Comparison of ENCODE assay signal across 23 cellular contexts in genomic region chr4:70197842-70198241, GRCh38. TPM values are rescaled to one million over a fixed set of nuclear protein-coding genes. Genes with fewer than 3 reads are reported as not detected.
A peak's percentile ranks its signal among the peaks of the same experiment; 100 is the strongest.
DNase-seq lines count a peak whose midpoint lies in the region; FAIRE-seq and TF ChIP-seq lines count a peak whose summit lies in the region.
"Had no signal": no experiment of that assay in that cellular context is flagged by ENCODE, and none has a peak within 500 bp of the region (broad histone marks: within the 10 kb centered on the region; RNA-seq: fewer than 3 reads in every experiment).

No MANE protein-coding gene starts in this region.

- no peak overlapping the region for H4K91ac ChIP-seq in H1 (replicated peaks; ENCODE audit: insufficient read length, low read length)

- H3K27me3 ChIP-seq in H1 (replicated peaks in 1 of 4; ENCODE audit: control insufficient read depth in 3 of 4, extremely low read depth in 1 of 4, insufficient read depth in 3 of 4, low read length in 3 of 4) (no peaks in the 10 kb centered on the region), stomach (no peaks in the 10 kb centered on the region), suprapubic skin (no peaks in the 10 kb centered on the region)
- H3K27me3 ChIP-seq: esophagus muscularis mucosa, spleen, tibial artery had no signal

- no peak overlapping the region for H3K23ac ChIP-seq in H1 (ENCODE audit: insufficient read length)

- no peak overlapping the region; the same call in 1 of the 2 replicates for H2BK5ac ChIP-seq in H1 (ENCODE audit: low read depth, low read length)

- H3K56ac ChIP-seq in H1 (replicated peaks; ENCODE audit: insufficient read length, low read depth, low read length), result no peak overlapping the region

- no peaks in the 10 kb centered on the region for H3K4me1 ChIP-seq in H1 (replicated peaks in 1 of 4; ENCODE audit: control insufficient read depth in 3 of 4, insufficient read depth in 4 of 4, low read length in 3 of 4)
- H3K4me1 ChIP-seq in mesodermal cell (ENCODE audit: control insufficient read depth, insufficient read depth, low read length, poor library complexity, severe bottlenecking), result peaks cover 4% of the 10 kb centered on the region
- peaks cover 5 to 19% (median 7%) of the 10 kb centered on the region in 4 donors for H3K4me1 ChIP-seq in stomach
- no peaks in the 10 kb centered on the region for H3K4me1 ChIP-seq in suprapubic skin
- H3K4me1 ChIP-seq: esophagus muscularis mucosa, psoas muscle, spleen, tibial artery had no signal

- no peak overlapping the region for H3K14ac ChIP-seq in H1 (ENCODE audit: insufficient read length)

- no peak overlapping the region for H3K4me3 ChIP-seq in H1 (ENCODE audit: extremely low read depth in 1 of 4, insufficient read depth in 2 of 4, low read depth in 3 of 4, low read length in 4 of 4)
- no peak overlapping the region for H3K4me3 ChIP-seq in mesodermal cell (ENCODE audit: extremely low read depth, insufficient read depth, low read length, poor library complexity, severe bottlenecking)
- no peak overlapping the region for H3K4me3 ChIP-seq in stomach
- H3K4me3 ChIP-seq in suprapubic skin, result no peak overlapping the region
- H3K4me3 ChIP-seq: esophagus muscularis mucosa, psoas muscle, spleen, tibial artery had no signal

- CTCF ChIA-PET in H1 (lab: Charles Lee; ENCODE audit: partially characterized antibody), result interaction anchor here (1.0 to 2.6 kb wide), 4 partner anchors 10 to 303 kb away, joined by 4 to 12 read pairs (median 5); no protein-coding TSS in a partner anchor

- TF ChIP-seq EP300 in H1 (IDR thresholded peaks at IDR 0.05; ENCODE audit: borderline replicate concordance in 1 of 2, low read depth in 2 of 2, low read length in 2 of 2) (no peak), stomach (IDR thresholded peaks at IDR 0.05) (no peak), suprapubic skin (IDR thresholded peaks at IDR 0.05) (no peak)

- H3K4ac ChIP-seq in H1 (replicated peaks; ENCODE audit: insufficient read length, low read depth, low read length), result no peak overlapping the region

- no peak overlapping the region for H2AK5ac ChIP-seq in H1 (ENCODE audit: low read depth, low read length)

- TF ChIP-seq RAD21 in H1 (IDR thresholded peaks at IDR 0.05 in 1 of 2, conservative IDR thresholded peaks at IDR 0.05 in 1 of 2; ENCODE audit: low read depth in 2 of 2, low read length in 2 of 2), result no peak

- FAIRE-seq in H1 (lab: Jason Lieb, UNC), result no peak

- TF ChIP-seq POLR2A in H1 (IDR thresholded peaks at IDR 0.05; ENCODE audit: control extremely low read depth in 1 of 2, low read depth in 2 of 2, low read length in 2 of 2) (no peak), stomach (IDR thresholded peaks at IDR 0.05) (no peak), suprapubic skin (IDR thresholded peaks at IDR 0.05) (no peak)

- TF ChIP-seq CTCF in H1 (IDR thresholded peaks at IDR 0.05; ENCODE audit: control extremely low read depth in 1 of 3, insufficient read depth in 1 of 3, low read depth in 1 of 3, low read length in 3 of 3), result no peak
- no peak for TF ChIP-seq CTCF in stomach (IDR thresholded peaks at IDR 0.05)
- TF ChIP-seq CTCF in suprapubic skin (IDR thresholded peaks at IDR 0.05), result no peak

- no peak overlapping the region for H4K5ac ChIP-seq in H1 (ENCODE audit: insufficient read length, low read depth, low read length)

- H3K79me1 ChIP-seq in H1 (ENCODE audit: low read depth, low read length), result no peaks in the 10 kb centered on the region

- H3K9ac ChIP-seq in H1 (replicated peaks in 1 of 4; ENCODE audit: extremely low read depth in 1 of 4, low read depth in 3 of 4, low read length in 3 of 4), result no peak overlapping the region

- H3K36me3 ChIP-seq in H1 (ENCODE audit: control insufficient read depth in 2 of 4, insufficient read depth in 4 of 4, low read length in 3 of 4) (no peaks in the 10 kb centered on the region), mesodermal cell (ENCODE audit: control insufficient read depth, insufficient read depth, low read length) (no peaks in the 10 kb centered on the region), stomach (no peaks in the 10 kb centered on the region), suprapubic skin (no peaks in the 10 kb centered on the region)
- H3K36me3 ChIP-seq: esophagus muscularis mucosa, spleen, tibial artery had no signal

- H3K23me2 ChIP-seq in H1 (ENCODE audit: low read depth, low read length), result no peaks in the 10 kb centered on the region

- DNase-seq in LoVo (ENCODE audit: low spot score) (peak; percentile 65), H1 (ENCODE audit: low read depth in 1 of 2, low spot score in 2 of 2) (no peak), stomach (peak; percentile 83), NCI-H146 (lab: John Stamatoyannopoulos, UW) (no peak), suprapubic skin (ENCODE audit: low spot score in 2 of 2) (no peak)
- no peak for DNase-seq in effector CD4-positive, alpha-beta T cell
- DNase-seq in stimulated activated CD8-positive, alpha-beta memory T cell treated with anti-CD3 and anti-CD28 coated beads, Interleukin-4, amount 100 ng/mL, for 48 hours, result no peak
- DNase-seq: activated CD4-positive, alpha-beta T cell treated with anti-CD3 and anti-CD28 coated beads, Interleukin-2, amount 50 U/mL, for 1 hour; activated CD8-positive, alpha-beta memory T cell treated with anti-CD3 and anti-CD28 coated beads, Interleukin-2, amount 50 U/mL, for 48 hours; activated effector memory CD4-positive, alpha-beta T cell treated with anti-CD3 and anti-CD28 coated beads, Interleukin-2, amount 50 U/mL, for 16 hours; caudate nucleus; immature natural killer cell; mammary epithelial cell; naive thymus-derived CD8-positive, alpha-beta T cell; NCI-H1105; NCI-H524 treated with DMSO at 0.1 percent for 48 hours; psoas muscle; SHP77 treated with DMSO at 0.1 percent for 48 hours; spleen; tibial artery had no signal

- H2AFZ ChIP-seq in H1 (ENCODE audit: low read length), result peak overlapping the region; percentile 86

- H3K18ac ChIP-seq in H1 (ENCODE audit: extremely low read depth, low read length), result no peak overlapping the region

- no peak overlapping the region for H2BK12ac ChIP-seq in H1 (ENCODE audit: low read depth, low read length)

- H4K8ac ChIP-seq in H1 (ENCODE audit: extremely low read depth, insufficient read depth, low read length), result no peak overlapping the region

- H3K9me3 ChIP-seq in H1 (ENCODE audit: insufficient read depth in 2 of 2, low read depth in 1 of 2, low read length in 1 of 2), result no peaks in the 10 kb centered on the region
- no peaks in the 10 kb centered on the region for H3K9me3 ChIP-seq in mesodermal cell (ENCODE audit: control insufficient read depth, low read length)
- no peaks in the 10 kb centered on the region for H3K9me3 ChIP-seq in stomach
- no peaks in the 10 kb centered on the region for H3K9me3 ChIP-seq in suprapubic skin
- H3K9me3 ChIP-seq: esophagus muscularis mucosa, psoas muscle, spleen, tibial artery had no signal

- no peaks in the 10 kb centered on the region for H4K20me1 ChIP-seq in H1 (replicated peaks in 1 of 2; ENCODE audit: control insufficient read depth in 1 of 2, insufficient read depth in 2 of 2, low read length in 2 of 2)

- H3K79me2 ChIP-seq in H1 (ENCODE audit: control insufficient read depth in 1 of 2, insufficient read depth in 2 of 2, low read length in 2 of 2), result no peaks in the 10 kb centered on the region

- no peak overlapping the region for H2BK120ac ChIP-seq in H1 (replicated peaks; ENCODE audit: low read depth, low read length)

- no peak overlapping the region for H2BK15ac ChIP-seq in H1 (ENCODE audit: low read length)

- POLR2A ChIA-PET in H1 (lab: Charles Lee; ENCODE audit: partially characterized antibody), result no interaction called here

- H3K4me2 ChIP-seq in H1 (ENCODE audit: insufficient read depth in 1 of 2, low read depth in 2 of 2, low read length in 2 of 2), result no peak overlapping the region

- H3K27ac ChIP-seq in H1 (ENCODE audit: low read depth, low read length), result no peak overlapping the region
- H3K27ac ChIP-seq in mesodermal cell (ENCODE audit: low read depth, low read length, severe bottlenecking), result peak overlapping the region; percentile 76
- H3K27ac ChIP-seq in stomach, result peak overlapping the region in 3 of 5 donors; percentile 18 to 62 (median 40)
- no peak overlapping the region for H3K27ac ChIP-seq in suprapubic skin
- H3K27ac ChIP-seq: esophagus muscularis mucosa, psoas muscle, spleen, tibial artery had no signal

- WGBS in H1 (ENCODE audit: extremely low coverage in 1 of 2, insufficient coverage in 1 of 2, insufficient read length in 1 of 2, insufficient replicate concordance in 2 of 2, low coverage in 1 of 2, low lambda C conversion rate in 2 of 2, missing lambda C conversion rate in 1 of 2), 2 experiments, result 68% methylated on average over 2 of the region's 2 CpGs; no CpG with 5 or more reads in 1 of the 2 experiments
- no CpG with 5 or more reads among the region's 2 CpGs for WGBS in mesodermal cell (ENCODE audit: insufficient coverage in 2 of 2), 2 experiments
- WGBS in stomach, 5 donors, result 24 to 41% (median 35%) methylated on average over 2 of the region's 2 CpGs
- 57% methylated on average over 2 of the region's 2 CpGs for WGBS in suprapubic skin

- no peak overlapping the region for H2BK20ac ChIP-seq in H1 (ENCODE audit: low read length)

- intact Hi-C loops in stomach (cut with DNase I; ENCODE audit: low total_unique reads), result no loop called here

RNA-seq across cellular contexts. Expression of gene ODAM, which starts 2.3 kb away (rescaled TPM):
- total RNA-seq in H1 (2021; fragmentation: NEBNext Ultra II Directional; extraction: Animal tissue kit (Norgen Biotek cat#: 25700)), result not detected in 2 replicates
- 0.21 TPM in 1 of 2 replicates, not detected in the other for polyA plus RNA-seq in H1 (2011; rRNA removed)
- polyA plus RNA-seq in H1 (2011; cell fraction: cytosol; rRNA removed), result not detected
- polyA plus RNA-seq in H1 (2011; cell fraction: nucleus; rRNA removed), result not detected
- not detected in 4 replicates for polyA plus RNA-seq in H1 (2012, experiment 1 of 2)
- polyA plus RNA-seq in H1 (2012, experiment 2 of 2), result not detected
- polyA plus RNA-seq in H1 (2013, experiment 1 of 2), result 0.20 TPM
- 0.11 TPM for polyA plus RNA-seq in H1 (2013, experiment 2 of 2)
- polyA minus RNA-seq in H1 (2011; rRNA and poly(A)+ RNA removed), result not detected in 2 replicates
- polyA minus RNA-seq in H1 (2011; cell fraction: cytosol; rRNA and poly(A)+ RNA removed), result not detected
- not detected for polyA minus RNA-seq in H1 (2011; cell fraction: nucleus; rRNA and poly(A)+ RNA removed)
- polyA plus RNA-seq in mesodermal cell (2013, experiment 1 of 2), result 8.0 TPM
- 14.8 TPM for polyA plus RNA-seq in mesodermal cell (2013, experiment 2 of 2)
- total RNA-seq in stomach, result 1 to 10 TPM in 1 of 5 donors, under 1 TPM in 1, not detected in 3; 0.37 to 7.1 TPM
- polyA plus RNA-seq in stomach, result 10 to 100 TPM; 11.9 to 20.3 (median 15.9) TPM
- not detected for total RNA-seq in suprapubic skin
- total RNA-seq: mammary epithelial cell; naive thymus-derived CD8-positive, alpha-beta T cell; psoas muscle; spleen had no signal
- polyA plus RNA-seq: immature natural killer cell; mammary epithelial cell; naive thymus-derived CD8-positive, alpha-beta T cell; psoas muscle had no signal

RNA-seq across cellular contexts. Expression of gene FDCSP, which starts 28.1 kb away (rescaled TPM):
- not detected in 2 replicates for total RNA-seq in H1 (2021; fragmentation: NEBNext Ultra II Directional; extraction: Animal tissue kit (Norgen Biotek cat#: 25700))
- polyA plus RNA-seq in H1 (2011; rRNA removed), result not detected in 2 replicates
- not detected for polyA plus RNA-seq in H1 (2011; cell fraction: cytosol; rRNA removed)
- polyA plus RNA-seq in H1 (2011; cell fraction: nucleus; rRNA removed), result not detected
- polyA plus RNA-seq in H1 (2012, experiment 1 of 2), result not detected in 4 replicates
- polyA plus RNA-seq in H1 (2012, experiment 2 of 2), result not detected
- polyA plus RNA-seq in H1 (2013, experiment 1 of 2), result not detected
- polyA plus RNA-seq in H1 (2013, experiment 2 of 2), result not detected
- polyA minus RNA-seq in H1 (2011; rRNA and poly(A)+ RNA removed), result not detected in 2 replicates
- polyA minus RNA-seq in H1 (2011; cell fraction: cytosol; rRNA and poly(A)+ RNA removed), result not detected
- not detected for polyA minus RNA-seq in H1 (2011; cell fraction: nucleus; rRNA and poly(A)+ RNA removed)
- polyA plus RNA-seq in mesodermal cell (2013, experiment 1 of 2), result not detected
- polyA plus RNA-seq in mesodermal cell (2013, experiment 2 of 2), result not detected
- not detected for total RNA-seq in stomach
- 10 to 100 TPM in 1 of 3 donors, not detected in 2; 46.5 TPM for polyA plus RNA-seq in stomach
- not detected for total RNA-seq in suprapubic skin
- total RNA-seq: esophagus muscularis mucosa; mammary epithelial cell; naive thymus-derived CD8-positive, alpha-beta T cell; psoas muscle had no signal
- polyA plus RNA-seq: immature natural killer cell; mammary epithelial cell; naive thymus-derived CD8-positive, alpha-beta T cell; psoas muscle had no signal

RNA-seq across cellular contexts. Expression of gene PRR27, which starts 43.8 kb away (rescaled TPM):
- total RNA-seq in H1 (2021; fragmentation: NEBNext Ultra II Directional; extraction: Animal tissue kit (Norgen Biotek cat#: 25700)), result not detected in 2 replicates
- polyA plus RNA-seq in H1 (2011; rRNA removed) (not detected in 2 replicates), stomach (not detected)
- polyA plus RNA-seq in H1 (2011; cell fraction: cytosol; rRNA removed), result not detected
- not detected for polyA plus RNA-seq in H1 (2011; cell fraction: nucleus; rRNA removed)
- not detected in 4 replicates for polyA plus RNA-seq in H1 (2012, experiment 1 of 2)
- not detected for polyA plus RNA-seq in H1 (2012, experiment 2 of 2)
- not detected for polyA plus RNA-seq in H1 (2013, experiment 1 of 2)
- not detected for polyA plus RNA-seq in H1 (2013, experiment 2 of 2)
- polyA minus RNA-seq in H1 (2011; rRNA and poly(A)+ RNA removed), result not detected in 2 replicates
- not detected for polyA minus RNA-seq in H1 (2011; cell fraction: cytosol; rRNA and poly(A)+ RNA removed)
- polyA minus RNA-seq in H1 (2011; cell fraction: nucleus; rRNA and poly(A)+ RNA removed), result not detected
- polyA plus RNA-seq in mesodermal cell (2013, experiment 1 of 2), result not detected
- polyA plus RNA-seq in mesodermal cell (2013, experiment 2 of 2), result not detected
- total RNA-seq in stomach (not detected), suprapubic skin (under 1 TPM in 1 of 4 donors, not detected in 3; 0.42 TPM)
- total RNA-seq: esophagus muscularis mucosa; mammary epithelial cell; naive thymus-derived CD8-positive, alpha-beta T cell; psoas muscle; spleen had no signal
- polyA plus RNA-seq: adipose tissue; immature natural killer cell; mammary epithelial cell; naive thymus-derived CD8-positive, alpha-beta T cell; psoas muscle; spleen had no signal

RNA-seq across cellular contexts. Expression of gene CSN3, which starts 44.6 kb away (rescaled TPM):
- not detected in 2 replicates for total RNA-seq in H1 (2021; fragmentation: NEBNext Ultra II Directional; extraction: Animal tissue kit (Norgen Biotek cat#: 25700))
- polyA plus RNA-seq in H1 (2011; rRNA removed) (not detected in 2 replicates), stomach (not detected)
- not detected for polyA plus RNA-seq in H1 (2011; cell fraction: cytosol; rRNA removed)
- polyA plus RNA-seq in H1 (2011; cell fraction: nucleus; rRNA removed), result not detected
- not detected in 4 replicates for polyA plus RNA-seq in H1 (2012, experiment 1 of 2)
- not detected for polyA plus RNA-seq in H1 (2012, experiment 2 of 2)
- polyA plus RNA-seq in H1 (2013, experiment 1 of 2), result not detected
- polyA plus RNA-seq in H1 (2013, experiment 2 of 2), result not detected
- polyA minus RNA-seq in H1 (2011; rRNA and poly(A)+ RNA removed), result not detected in 2 replicates
- polyA minus RNA-seq in H1 (2011; cell fraction: cytosol; rRNA and poly(A)+ RNA removed), result not detected
- polyA minus RNA-seq in H1 (2011; cell fraction: nucleus; rRNA and poly(A)+ RNA removed), result not detected
- polyA plus RNA-seq in mesodermal cell (2013, experiment 1 of 2), result not detected
- not detected for polyA plus RNA-seq in mesodermal cell (2013, experiment 2 of 2)
- total RNA-seq in stomach (not detected), suprapubic skin (not detected)
- total RNA-seq: esophagus muscularis mucosa; mammary epithelial cell; naive thymus-derived CD8-positive, alpha-beta T cell; psoas muscle; spleen had no signal
- polyA plus RNA-seq: adipose tissue; immature natural killer cell; mammary epithelial cell; naive thymus-derived CD8-positive, alpha-beta T cell; psoas muscle had no signal

Comparison
In these comparisons a context has a peak if more than half of its experiments do, and no peak if none do; other contexts are left out.
1. DNase-seq: peak in LoVo (single experiment) and stomach (single experiment); none in H1 (0 of 2), effector CD4-positive, alpha-beta T cell (single experiment), stimulated activated CD8-positive, alpha-beta memory T cell treated with anti-CD3 and anti-CD28 coated beads, Interleukin-4, amount 100 ng/mL, for 48 hours (single experiment), NCI-H146 (single experiment) and suprapubic skin (0 of 2).
2. H3K27ac ChIP-seq: peak in mesodermal cell (single experiment) and stomach (3 of 5); none in H1 (single experiment) and suprapubic skin (single experiment).